In the genomic region with DNA sequence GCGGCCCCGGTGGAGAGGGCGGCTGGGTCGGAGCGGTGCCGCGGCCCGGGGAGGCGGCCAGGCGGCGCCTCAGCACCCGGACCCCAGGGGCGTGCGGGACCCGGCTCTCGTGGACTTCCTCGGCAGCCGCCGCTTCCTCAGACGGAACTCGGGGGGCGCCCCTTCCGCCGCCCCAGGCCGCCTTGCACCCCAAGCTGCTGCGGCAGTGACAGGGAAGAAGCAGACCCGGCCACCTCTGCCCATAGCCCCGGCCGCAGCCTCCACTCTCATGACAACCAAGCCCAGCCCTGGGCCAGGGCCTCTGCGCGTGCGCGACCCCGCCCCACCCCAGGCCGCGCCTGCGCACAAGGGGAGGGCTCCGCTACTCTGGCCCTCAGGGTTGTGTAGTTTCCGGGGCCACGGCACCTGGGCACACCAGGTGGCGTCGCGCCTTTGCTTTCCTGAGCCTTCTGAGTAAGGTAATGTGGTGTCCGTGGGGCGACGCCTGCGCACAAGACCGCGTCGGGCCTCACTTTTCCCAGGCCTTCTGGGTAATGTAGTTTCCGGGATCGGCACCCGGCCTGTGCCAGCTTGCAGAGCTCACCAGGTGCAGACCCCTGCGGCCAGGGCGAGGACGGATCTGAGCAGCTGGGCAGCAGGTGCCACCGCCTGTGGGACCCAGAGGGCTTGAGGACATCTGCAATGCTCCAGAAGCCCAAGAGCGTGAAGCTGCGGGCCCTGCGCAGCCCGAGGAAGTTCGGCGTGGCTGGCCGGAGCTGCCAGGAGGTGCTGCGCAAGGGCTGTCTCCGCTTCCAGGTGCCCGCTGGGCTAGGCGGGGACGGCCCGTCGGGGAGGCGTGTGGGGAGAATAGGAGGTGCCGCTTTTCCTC, we compare ENCODE assay signal across 8 cellular contexts. TPM values are rescaled to one million over a fixed set of nuclear protein-coding genes. Genes with fewer than 3 reads are reported as not detected.
DNase-seq lines count a peak whose midpoint lies in the region; TF ChIP-seq lines count a peak whose summit lies in the region.

Gene CEP104 (minus strand): TSS at position 289 of the 868 bp plus-strand sequence. CDS start 4,804 bp downstream, outside the sequence.
Gene DFFB (plus strand): TSS at position 554 of the 868 bp plus-strand sequence. CDS start 128 bp downstream, at position 682.

- no peaks in the 10 kb centered on the region for H3K9me2 ChIP-seq in Loucy (replicated peaks; ENCODE audit: low read depth, low read length)

- peaks cover 45% of the 10 kb centered on the region for H3K79me2 ChIP-seq in Loucy (ENCODE audit: insufficient read depth, low read length)

- no peaks in the 10 kb centered on the region for H3K9me3 ChIP-seq in Loucy (ENCODE audit: insufficient read depth, low read depth, low read length)
- H3K9me3 ChIP-seq in neuron (ENCODE audit: low read length) = no peaks in the 10 kb centered on the region
- H3K9me3 ChIP-seq in subcutaneous abdominal adipose tissue (ENCODE audit: control insufficient read depth in 5 of 5, low read length in 5 of 5) = no peaks in the 10 kb centered on the region

- H3K4me1 ChIP-seq in Loucy (ENCODE audit: insufficient read depth, low read length, poor library complexity, severe bottlenecking) = peaks cover 36% of the 10 kb centered on the region
- H3K4me1 ChIP-seq in neuron (ENCODE audit: insufficient read depth, low read length) = peaks cover 20% of the 10 kb centered on the region
- H3K4me1 ChIP-seq in subcutaneous abdominal adipose tissue (ENCODE audit: control insufficient read depth in 5 of 5, insufficient read depth in 5 of 5, low read length in 5 of 5) = peaks cover 5 to 30% (median 27%) of the 10 kb centered on the region in 5 donors

- peak within 1 kb of the TSS; percentile 73 for H3K9ac ChIP-seq in Loucy (ENCODE audit: low read depth, low read length, poor library complexity, severe bottlenecking)
- peak within 1 kb of the TSS; percentile 63 to 98 (median 89) for H3K9ac ChIP-seq in subcutaneous abdominal adipose tissue (ENCODE audit: low read length in 5 of 5)

- peak; percentile 98 for DNase-seq in G401 (ENCODE audit: low spot score)
- peak; percentile 100 for DNase-seq in H7
- DNase-seq in SIG-M5 treated with dmso at 0.1 percent for 504 hours (lab: John Stamatoyannopoulos, UW; ENCODE audit: unreplicated experiment) = peak; percentile 79
- peak; percentile 93 for DNase-seq in activated gamma-delta T cell treated with anti-CD3 and anti-CD28 coated beads, Interleukin-2, amount 50 U/mL, for 16 hours (ENCODE audit: low read depth)
- DNase-seq in foreskin melanocyte = peak; percentile 65

- peak within 1 kb of the TSS; percentile 62 for H3K27ac ChIP-seq in subcutaneous abdominal adipose tissue (ENCODE audit: low read depth, low read length)

- peak; percentile 41 for TF ChIP-seq CTCF in Loucy (conservative IDR thresholded peaks at IDR 0.05; ENCODE audit: low read length)

- H3K4me3 ChIP-seq in H7 (ENCODE audit: insufficient read depth, low read depth, low read length) = peak within 1 kb of the TSS; percentile 95
- H3K4me3 ChIP-seq in Loucy (ENCODE audit: low read length, poor library complexity, severe bottlenecking) = peak within 1 kb of the TSS; percentile 87
- H3K4me3 ChIP-seq in neuron (ENCODE audit: low read length) = peak within 1 kb of the TSS; percentile 82
- peak within 1 kb of the TSS; percentile 59 to 99 (median 91) for H3K4me3 ChIP-seq in subcutaneous abdominal adipose tissue (ENCODE audit: low read depth in 1 of 5, low read length in 5 of 5)

- H3F3A ChIP-seq in Loucy (ENCODE audit: low read depth) = no peaks in the 10 kb centered on the region

- H3K4me2 ChIP-seq in Loucy (ENCODE audit: low read depth, low read length, poor library complexity, severe bottlenecking) = peak within 1 kb of the TSS; percentile 85

- peak within 1 kb of the TSS; percentile 91 for H2AFZ ChIP-seq in Loucy (ENCODE audit: low read length)
- peak within 1 kb of the TSS; percentile 83 for H2AFZ ChIP-seq in neuron (ENCODE audit: low read depth, low read length)

- in situ Hi-C loops in G401 (cut with HindIII; ENCODE audit: low sequenced_read_pairs) = no loop called here

- peaks cover 9% of the 10 kb centered on the region for H4K20me1 ChIP-seq in Loucy (ENCODE audit: insufficient read depth, low read length, poor library complexity, severe bottlenecking)

- H3K36me3 ChIP-seq in H7 (replicated peaks; ENCODE audit: control insufficient read depth, insufficient read depth, low read length) (no peaks in the 10 kb centered on the region), Loucy (ENCODE audit: insufficient read depth, low read length) (no peaks in the 10 kb centered on the region), neuron (ENCODE audit: insufficient read depth, low read length) (no peaks in the 10 kb centered on the region), subcutaneous abdominal adipose tissue (ENCODE audit: control insufficient read depth in 5 of 5, insufficient read depth in 5 of 5, low read length in 5 of 5) (peaks cover 0 to 5% (median 0%) of the 10 kb centered on the region in 5 donors)

- H3K27me3 ChIP-seq in H7 (ENCODE audit: control insufficient read depth, insufficient read depth, low read length) (peaks cover 11% of the 10 kb centered on the region), Loucy (ENCODE audit: insufficient read depth, low read length, poor library complexity, severe bottlenecking) (no peaks in the 10 kb centered on the region), neuron (ENCODE audit: insufficient read depth, low read length) (no peaks in the 10 kb centered on the region), subcutaneous abdominal adipose tissue (ENCODE audit: control insufficient read depth in 5 of 5, insufficient read depth in 4 of 5, low read length in 5 of 5) (no peaks in the 10 kb centered on the region)

RNA-seq across cellular contexts. Expression of gene CEP104, which starts in this region (rescaled TPM):
- total RNA-seq in G401 (2014; rRNA removed; shearing (Covaris generic)) = 6.0 and 17.5 TPM in 2 replicates
- 22.8 and 35.8 TPM in 2 replicates for total RNA-seq in H7 (2014; rRNA removed; shearing (Covaris generic))

RNA-seq across cellular contexts. Expression of gene DFFB, which starts in this region (rescaled TPM):
- 7.6 and 10.0 TPM in 2 replicates for total RNA-seq in G401 (2014; rRNA removed; shearing (Covaris generic))
- 12.1 and 14.1 TPM in 2 replicates for total RNA-seq in H7 (2014; rRNA removed; shearing (Covaris generic))

Comparison
In these comparisons a context has a peak if more than half of its experiments do, and no peak if none do; other contexts are left out.
1. Peak in every context shown above with its lines: DNase-seq, H3K4me3 ChIP-seq and H3K27ac ChIP-seq.